ENCODE assay signal across 12 cellular contexts in genomic region chr4:87912164-87913004, GRCh38.
A peak's percentile ranks its signal among the peaks of the same experiment; 100 is the strongest.
DNase-seq lines count a peak whose midpoint lies in the region; TF ChIP-seq lines count a peak whose summit lies in the region.
"Had no signal": no experiment of that assay in that cellular context is flagged by ENCODE, and none has a peak within 500 bp of the region (broad histone marks: within the 10 kb centered on the region; RNA-seq: fewer than 3 reads in every experiment).

No MANE protein-coding gene starts in this region.

- POLR2A ChIA-PET in activated CD4-positive, alpha-beta memory T cell treated with anti-CD3 and anti-CD28 coated beads for 36 hours (lab: Charles Lee), result no interaction called here

- no peaks in the 10 kb centered on the region for H3K27me3 Mint-ChIP-seq in Calu3 (ENCODE audit: unreplicated experiment)
- no peaks in the 10 kb centered on the region for H3K27me3 Mint-ChIP-seq in endodermal cell (ENCODE audit: insufficient read depth)
- peaks cover 3% of the 10 kb centered on the region for H3K27me3 Mint-ChIP-seq in nephron progenitor cell (ENCODE audit: low read depth, poor library complexity)
- peaks cover 19% of the 10 kb centered on the region for H3K27me3 Mint-ChIP-seq in activated CD4-positive, alpha-beta memory T cell treated with anti-CD3 and anti-CD28 coated beads for 36 hours
- peaks cover 10% of the 10 kb centered on the region for H3K27me3 Mint-ChIP-seq in activated CD4-positive, alpha-beta T cell treated with anti-CD3 and anti-CD28 coated beads, Interleukin-2, amount 10 ng/mL, durations not matched to agents 24 days and 14 days

- no peaks in the 10 kb centered on the region for H3K9me3 ChIP-seq in endodermal cell (ENCODE audit: control insufficient read depth, low read length)
- H3K9me3 ChIP-seq: stomach had no signal

- WGBS in endodermal cell (ENCODE audit: insufficient coverage in 1 of 2, insufficient read length in 1 of 2), 2 experiments, result 64 to 75% methylated on average over 3 to 6 of the region's 7 CpGs

- H3K36me3 Mint-ChIP-seq in Calu3 (ENCODE audit: insufficient read depth, unreplicated experiment), result no peaks in the 10 kb centered on the region
- H3K36me3 Mint-ChIP-seq in endodermal cell (ENCODE audit: low read depth), result no peaks in the 10 kb centered on the region
- no peaks in the 10 kb centered on the region for H3K36me3 Mint-ChIP-seq in nephron progenitor cell (ENCODE audit: low read depth)
- no peaks in the 10 kb centered on the region for H3K36me3 Mint-ChIP-seq in activated CD4-positive, alpha-beta memory T cell treated with anti-CD3 and anti-CD28 coated beads for 36 hours
- no peaks in the 10 kb centered on the region for H3K36me3 Mint-ChIP-seq in activated CD4-positive, alpha-beta T cell treated with anti-CD3 and anti-CD28 coated beads, Interleukin-2, amount 10 ng/mL, durations not matched to agents 24 days and 14 days (ENCODE audit: low read depth)

- H3K27ac Mint-ChIP-seq in Calu3 (ENCODE audit: unreplicated experiment) (peak overlapping the region; percentile 75), endodermal cell (peak overlapping the region; percentile 77), nephron progenitor cell (peak overlapping the region; percentile 40)
- H3K27ac Mint-ChIP-seq in activated CD4-positive, alpha-beta memory T cell treated with anti-CD3 and anti-CD28 coated beads for 36 hours, result no peak overlapping the region
- H3K27ac Mint-ChIP-seq in activated CD4-positive, alpha-beta T cell treated with anti-CD3 and anti-CD28 coated beads, Interleukin-2, amount 10 ng/mL, durations not matched to agents 24 days and 14 days, result no peak overlapping the region

- H3K4me1 Mint-ChIP-seq in Calu3 (ENCODE audit: low read depth, unreplicated experiment), result peaks cover 27% of the 10 kb centered on the region
- peaks cover 58% of the 10 kb centered on the region for H3K4me1 Mint-ChIP-seq in endodermal cell
- peaks cover 28% of the 10 kb centered on the region for H3K4me1 Mint-ChIP-seq in nephron progenitor cell
- no peaks in the 10 kb centered on the region for H3K4me1 Mint-ChIP-seq in activated CD4-positive, alpha-beta memory T cell treated with anti-CD3 and anti-CD28 coated beads for 36 hours (ENCODE audit: low read depth)
- no peaks in the 10 kb centered on the region for H3K4me1 Mint-ChIP-seq in activated CD4-positive, alpha-beta T cell treated with anti-CD3 and anti-CD28 coated beads, Interleukin-2, amount 10 ng/mL, durations not matched to agents 24 days and 14 days

- peaks cover 14% of the 10 kb centered on the region for H3K4me1 ChIP-seq in endodermal cell (ENCODE audit: control insufficient read depth, insufficient read depth, low read length)

- BruUV-seq in Calu3 (replicated peaks; lab: Mats Ljungman, UMichigan), result no TSS peak

- H3K27ac ChIP-seq in endodermal cell (ENCODE audit: low read depth, low read length), result no peak overlapping the region

- DNase-seq in Calu3 (no peak), NCI-H82 treated with DMSO at 0.1 percent for 48 hours (lab: John Stamatoyannopoulos, UW; ENCODE audit: unreplicated experiment) (peak; percentile 58), endodermal cell (no peak), nephron progenitor cell (no peak), NCI-H774 (lab: John Stamatoyannopoulos, UW) (no peak)
- DNase-seq in activated effector memory CD4-positive, alpha-beta T cell treated with anti-CD3 and anti-CD28 coated beads, Interleukin-2, amount 50 U/mL, for 16 hours, result no peak
- DNase-seq in activated CD4-positive, alpha-beta memory T cell treated with anti-CD3 and anti-CD28 coated beads for 36 hours, result no peak
- DNase-seq in activated CD4-positive, alpha-beta T cell treated with anti-CD3 and anti-CD28 coated beads, Interleukin-2, amount 10 ng/mL, durations not matched to agents 24 days and 14 days, result no peak
- DNase-seq: activated effector memory CD4-positive, alpha-beta T cell treated with Interleukin-2 at 50 U/mL for 16 hours; KG1; NCI-H446 treated with DMSO at 0.1 percent for 48 hours; stomach had no signal

- no peak overlapping the region for H3K9ac ChIP-seq in endodermal cell (ENCODE audit: extremely low read depth, low read length, poor library complexity, severe bottlenecking)

- H3K9me3 Mint-ChIP-seq in Calu3 (ENCODE audit: low read depth, unreplicated experiment), result no peaks in the 10 kb centered on the region
- H3K9me3 Mint-ChIP-seq in endodermal cell, result no peaks in the 10 kb centered on the region
- H3K9me3 Mint-ChIP-seq in nephron progenitor cell, result peaks cover 14% of the 10 kb centered on the region
- no peaks in the 10 kb centered on the region for H3K9me3 Mint-ChIP-seq in activated CD4-positive, alpha-beta memory T cell treated with anti-CD3 and anti-CD28 coated beads for 36 hours
- no peaks in the 10 kb centered on the region for H3K9me3 Mint-ChIP-seq in activated CD4-positive, alpha-beta T cell treated with anti-CD3 and anti-CD28 coated beads, Interleukin-2, amount 10 ng/mL, durations not matched to agents 24 days and 14 days

- H3K27me3 ChIP-seq in endodermal cell (ENCODE audit: control insufficient read depth, insufficient read depth, low read length, poor library complexity, severe bottlenecking), result no peaks in the 10 kb centered on the region
- H3K27me3 ChIP-seq: stomach had no signal

- H3K4me3 Mint-ChIP-seq in Calu3 (ENCODE audit: low read depth, unreplicated experiment) (peak overlapping the region; percentile 16), endodermal cell (no peak overlapping the region), nephron progenitor cell (no peak overlapping the region)
- no peak overlapping the region for H3K4me3 Mint-ChIP-seq in activated CD4-positive, alpha-beta memory T cell treated with anti-CD3 and anti-CD28 coated beads for 36 hours
- no peak overlapping the region for H3K4me3 Mint-ChIP-seq in activated CD4-positive, alpha-beta T cell treated with anti-CD3 and anti-CD28 coated beads, Interleukin-2, amount 10 ng/mL, durations not matched to agents 24 days and 14 days

- CTCF ChIA-PET in Calu3 (lab: Charles Lee), result interaction anchor here (0.5 to 1.8 kb wide), 3 partner anchors 10 to 595 kb away, joined by 4 to 11 read pairs (median 4); no protein-coding TSS in a partner anchor
- CTCF ChIA-PET in activated CD4-positive, alpha-beta memory T cell treated with anti-CD3 and anti-CD28 coated beads for 36 hours (lab: Charles Lee), result no interaction called here

- no peak for TF ChIP-seq CTCF in Calu3 (IDR thresholded peaks at IDR 0.05; ENCODE audit: unreplicated experiment)
- TF ChIP-seq CTCF in endodermal cell (conservative IDR thresholded peaks at IDR 0.05), result no peak
- TF ChIP-seq CTCF in nephron progenitor cell (IDR thresholded peaks at IDR 0.05), result no peak

- intact Hi-C loops in Calu3 (cut with micrococcal nuclease; ENCODE audit: unreplicated experiment), result no loop called here
- intact Hi-C loops in activated CD4-positive, alpha-beta memory T cell treated with anti-CD3 and anti-CD28 coated beads for 36 hours (cut with micrococcal nuclease), result no loop called here
- intact Hi-C loops in activated CD4-positive, alpha-beta T cell treated with anti-CD3 and anti-CD28 coated beads, Interleukin-2, amount 10 ng/mL, durations not matched to agents 24 days and 14 days (cut with micrococcal nuclease), result no loop called here

- no peak overlapping the region for H3K4me3 ChIP-seq in endodermal cell (ENCODE audit: low read length)
- H3K4me3 ChIP-seq: stomach had no signal

- H3K36me3 ChIP-seq in endodermal cell (ENCODE audit: control insufficient read depth, insufficient read depth, low read length), result no peaks in the 10 kb centered on the region
- H3K36me3 ChIP-seq: stomach had no signal

Comparison
In these comparisons a context has a peak if more than half of its experiments do, and no peak if none do; other contexts are left out.
1. H3K27ac Mint-ChIP-seq: peak in Calu3 (single experiment), endodermal cell (single experiment) and nephron progenitor cell (single experiment); none in activated CD4-positive, alpha-beta memory T cell treated with anti-CD3 and anti-CD28 coated beads for 36 hours (single experiment) and activated CD4-positive, alpha-beta T cell treated with anti-CD3 and anti-CD28 coated beads, Interleukin-2, amount 10 ng/mL, durations not matched to agents 24 days and 14 days (single experiment).